Comparison of ENCODE assay signal across 1 cellular context in genomic region chr14:22533739-22534359, GRCh38.
TF ChIP-seq lines count a peak whose summit lies in the region.

No MANE protein-coding gene starts in this region.

TF ChIP-seq in GM12878, 131 proteins besides CTCF, POLR2A, EP300 and RAD21 (continues in another document):
- no peak for TF ChIP-seq FOXK2 (IDR thresholded peaks at IDR 0.05)
- no peak for TF ChIP-seq SPI1 (IDR thresholded peaks at IDR 0.05; ENCODE audit: borderline replicate concordance, insufficient read depth, low read depth, low read length)
- TF ChIP-seq, protein P1, sequence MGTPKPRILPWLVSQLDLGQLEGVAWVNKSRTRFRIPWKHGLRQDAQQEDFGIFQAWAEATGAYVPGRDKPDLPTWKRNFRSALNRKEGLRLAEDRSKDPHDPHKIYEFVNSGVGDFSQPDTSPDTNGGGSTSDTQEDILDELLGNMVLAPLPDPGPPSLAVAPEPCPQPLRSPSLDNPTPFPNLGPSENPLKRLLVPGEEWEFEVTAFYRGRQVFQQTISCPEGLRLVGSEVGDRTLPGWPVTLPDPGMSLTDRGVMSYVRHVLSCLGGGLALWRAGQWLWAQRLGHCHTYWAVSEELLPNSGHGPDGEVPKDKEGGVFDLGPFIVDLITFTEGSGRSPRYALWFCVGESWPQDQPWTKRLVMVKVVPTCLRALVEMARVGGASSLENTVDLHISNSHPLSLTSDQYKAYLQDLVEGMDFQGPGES (IDR thresholded peaks at IDR 0.05): no peak
- no peak for TF ChIP-seq SP1 (IDR thresholded peaks at IDR 0.05; ENCODE audit: low read depth, low read length)
- TF ChIP-seq, protein P2, sequence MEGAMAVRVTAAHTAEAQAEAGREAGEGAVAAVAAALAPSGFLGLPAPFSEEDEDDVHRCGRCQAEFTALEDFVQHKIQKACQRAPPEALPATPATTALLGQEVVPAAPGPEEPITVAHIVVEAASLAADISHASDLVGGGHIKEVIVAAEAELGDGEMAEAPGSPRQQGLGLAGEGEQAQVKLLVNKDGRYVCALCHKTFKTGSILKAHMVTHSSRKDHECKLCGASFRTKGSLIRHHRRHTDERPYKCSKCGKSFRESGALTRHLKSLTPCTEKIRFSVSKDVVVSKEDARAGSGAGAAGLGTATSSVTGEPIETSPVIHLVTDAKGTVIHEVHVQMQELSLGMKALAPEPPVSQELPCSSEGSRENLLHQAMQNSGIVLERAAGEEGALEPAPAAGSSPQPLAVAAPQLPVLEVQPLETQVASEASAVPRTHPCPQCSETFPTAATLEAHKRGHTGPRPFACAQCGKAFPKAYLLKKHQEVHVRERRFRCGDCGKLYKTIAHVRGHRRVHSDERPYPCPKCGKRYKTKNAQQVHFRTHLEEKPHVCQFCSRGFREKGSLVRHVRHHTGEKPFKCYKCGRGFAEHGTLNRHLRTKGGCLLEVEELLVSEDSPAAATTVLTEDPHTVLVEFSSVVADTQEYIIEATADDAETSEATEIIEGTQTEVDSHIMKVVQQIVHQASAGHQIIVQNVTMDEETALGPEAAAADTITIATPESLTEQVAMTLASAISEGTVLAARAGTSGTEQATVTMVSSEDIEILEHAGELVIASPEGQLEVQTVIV (IDR thresholded peaks at IDR 0.05; ENCODE audit: borderline replicate concordance, partially characterized antibody): no peak
- peak; percentile 10; the same call in 1 of the 2 replicates for TF ChIP-seq SMAD5 (IDR thresholded peaks at IDR 0.05; ENCODE audit: low read depth)
- TF ChIP-seq, protein P3, sequence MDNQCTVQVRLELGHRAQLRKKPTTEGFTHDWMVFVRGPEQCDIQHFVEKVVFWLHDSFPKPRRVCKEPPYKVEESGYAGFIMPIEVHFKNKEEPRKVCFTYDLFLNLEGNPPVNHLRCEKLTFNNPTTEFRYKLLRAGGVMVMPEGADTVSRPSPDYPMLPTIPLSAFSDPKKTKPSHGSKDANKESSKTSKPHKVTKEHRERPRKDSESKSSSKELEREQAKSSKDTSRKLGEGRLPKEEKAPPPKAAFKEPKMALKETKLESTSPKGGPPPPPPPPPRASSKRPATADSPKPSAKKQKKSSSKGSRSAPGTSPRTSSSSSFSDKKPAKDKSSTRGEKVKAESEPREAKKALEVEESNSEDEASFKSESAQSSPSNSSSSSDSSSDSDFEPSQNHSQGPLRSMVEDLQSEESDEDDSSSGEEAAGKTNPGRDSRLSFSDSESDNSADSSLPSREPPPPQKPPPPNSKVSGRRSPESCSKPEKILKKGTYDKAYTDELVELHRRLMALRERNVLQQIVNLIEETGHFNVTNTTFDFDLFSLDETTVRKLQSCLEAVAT (IDR thresholded peaks at IDR 0.05): 0 out of 2 replicates have a peak, but pooled peaks have one; percentile 11
- 0 out of 2 replicates have a peak, but pooled peaks have one; percentile 25 for TF ChIP-seq LARP7 (IDR thresholded peaks at IDR 0.05)
- no peak for TF ChIP-seq BCL11A (IDR thresholded peaks at IDR 0.05; ENCODE audit: low read depth, low read length)
- no peak for TF ChIP-seq TAF1 (IDR thresholded peaks at IDR 0.05; ENCODE audit: borderline replicate concordance, low read depth, low read length)
- TF ChIP-seq MXI1 (IDR thresholded peaks at IDR 0.05; ENCODE audit: low read depth, low read length): 0 out of 2 replicates have a peak, but pooled peaks have one; percentile 3
- TF ChIP-seq IKZF2 (IDR thresholded peaks at IDR 0.05): peak; percentile 20 to 34; a peak in 1 of 4 replicates
- TF ChIP-seq SMAD1 (IDR thresholded peaks at IDR 0.05; ENCODE audit: low read depth, partially characterized antibody): peak; percentile 37
- no peak for TF ChIP-seq ZNF687 (IDR thresholded peaks at IDR 0.05)
- peak; percentile 2; the same call in 1 of the 2 replicates for TF ChIP-seq MTA3 (IDR thresholded peaks at IDR 0.05; ENCODE audit: borderline replicate concordance, low read length)
- TF ChIP-seq JUNB (IDR thresholded peaks at IDR 0.05): no peak
- no peak for TF ChIP-seq ZNF24 (IDR thresholded peaks at IDR 0.05)
- TF ChIP-seq HCFC1 (IDR thresholded peaks at IDR 0.05; ENCODE audit: low read length): no peak
- no peak for TF ChIP-seq WRNIP1 (IDR thresholded peaks at IDR 0.05; ENCODE audit: borderline replicate concordance, low read depth, low read length)
- TF ChIP-seq BACH1 (IDR thresholded peaks at IDR 0.05; ENCODE audit: borderline replicate concordance): peak; percentile 42; the same call in 1 of the 2 replicates
- no peak for TF ChIP-seq ZNF207 (IDR thresholded peaks at IDR 0.05; ENCODE audit: borderline replicate concordance)
- peak; percentile 36; the same call in 1 of the 2 replicates for TF ChIP-seq ZBTB11 (CRISPR knock-in tag; IDR thresholded peaks at IDR 0.05)
- no peak for TF ChIP-seq ZBTB4 (CRISPR knock-in tag; IDR thresholded peaks at IDR 0.05)
- no peak for TF ChIP-seq NRF1 (conservative IDR thresholded peaks at IDR 0.05; ENCODE audit: low read depth, low read length)
- TF ChIP-seq IKZF1 (conservative IDR thresholded peaks at IDR 0.05): 0 out of 2 replicates have a peak, but pooled peaks have one; percentile 25
- TF ChIP-seq POLR2AphosphoS5 (IDR thresholded peaks at IDR 0.05; ENCODE audit: low read length): peak; percentile 63
- TF ChIP-seq, protein P4, sequence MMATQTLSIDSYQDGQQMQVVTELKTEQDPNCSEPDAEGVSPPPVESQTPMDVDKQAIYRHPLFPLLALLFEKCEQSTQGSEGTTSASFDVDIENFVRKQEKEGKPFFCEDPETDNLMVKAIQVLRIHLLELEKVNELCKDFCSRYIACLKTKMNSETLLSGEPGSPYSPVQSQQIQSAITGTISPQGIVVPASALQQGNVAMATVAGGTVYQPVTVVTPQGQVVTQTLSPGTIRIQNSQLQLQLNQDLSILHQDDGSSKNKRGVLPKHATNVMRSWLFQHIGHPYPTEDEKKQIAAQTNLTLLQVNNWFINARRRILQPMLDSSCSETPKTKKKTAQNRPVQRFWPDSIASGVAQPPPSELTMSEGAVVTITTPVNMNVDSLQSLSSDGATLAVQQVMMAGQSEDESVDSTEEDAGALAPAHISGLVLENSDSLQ (IDR thresholded peaks at IDR 0.05): no peak
- TF ChIP-seq SMARCA5 (IDR thresholded peaks at IDR 0.05): no peak
- TF ChIP-seq STAT1 (conservative IDR thresholded peaks at IDR 0.05): no peak
- TF ChIP-seq ATF2 (IDR thresholded peaks at IDR 0.05; ENCODE audit: low read length): peak; percentile 24; the same call in 1 of the 2 replicates
- TF ChIP-seq REST (IDR thresholded peaks at IDR 0.05; ENCODE audit: low read depth, low read length): no peak
